ENCODE assay signal across 12 cellular contexts in genomic region chr2:221527759-221528444, GRCh38. TPM values are rescaled to one million over a fixed set of nuclear protein-coding genes. Genes with fewer than 3 reads are reported as not detected.
DNase-seq lines count a peak whose midpoint lies in the region; ATAC-seq and TF ChIP-seq lines count a peak whose summit lies in the region.
"Had no signal": no experiment of that assay in that cellular context is flagged by ENCODE, and none has a peak within 500 bp of the region (broad histone marks: within the 10 kb centered on the region; RNA-seq: fewer than 3 reads in every experiment).

No MANE protein-coding gene starts in this region.

- CTCF ChIA-PET in Calu3 (lab: Charles Lee) (no interaction called here), T-cell (lab: Charles Lee) (no interaction called here)

- no peak overlapping the region for H3K4me3 ChIP-seq in esophagus muscularis mucosa

- TF ChIP-seq POLR2A in esophagus muscularis mucosa (IDR thresholded peaks at IDR 0.05; ENCODE audit: low read depth) = no peak

- TF ChIP-seq EP300 in esophagus muscularis mucosa (IDR thresholded peaks at IDR 0.05) = no peak

- H3K27ac ChIP-seq in esophagus muscularis mucosa (replicated peaks in 1 of 4) = peak overlapping the region in 2 of 4 donors; percentile 27 to 29

- no peaks in the 10 kb centered on the region for H3K36me3 Mint-ChIP-seq in Calu3 (ENCODE audit: insufficient read depth, unreplicated experiment)
- peaks cover 14% of the 10 kb centered on the region for H3K36me3 Mint-ChIP-seq in T-cell
- no peaks in the 10 kb centered on the region for H3K36me3 Mint-ChIP-seq in neural crest cell (ENCODE audit: low read depth)

- no peaks in the 10 kb centered on the region for H3K27me3 ChIP-seq in esophagus muscularis mucosa

- whole genome bisulfite sequencing in esophagus muscularis mucosa = 66% methylated on average over 9 of the region's 9 CpGs

- peak; percentile 74 to 83 (median 78) for ATAC-seq in T-cell (replicated peaks in 1 of 4)
- ATAC-seq in activated CD4-positive, CD25-positive, alpha-beta regulatory T cell treated with anti-CD3 and anti-CD28 coated beads, Interleukin-2, amount 50 U/mL, for 24 hours = no peak

- TF ChIP-seq CTCF in Calu3 (IDR thresholded peaks at IDR 0.05; ENCODE audit: unreplicated experiment) (no peak), esophagus muscularis mucosa (IDR thresholded peaks at IDR 0.05) (no peak), neural crest cell (conservative IDR thresholded peaks at IDR 0.05) (no peak)

- peak overlapping the region; percentile 12 for H3K27ac Mint-ChIP-seq in Calu3 (ENCODE audit: unreplicated experiment)
- H3K27ac Mint-ChIP-seq in T-cell = peak overlapping the region; percentile 89 to 91
- peak overlapping the region; percentile 14 for H3K27ac Mint-ChIP-seq in neural crest cell (ENCODE audit: unreplicated experiment)

- no peak overlapping the region for H3K4me3 Mint-ChIP-seq in Calu3 (ENCODE audit: low read depth, unreplicated experiment)
- H3K4me3 Mint-ChIP-seq in T-cell = peak overlapping the region; percentile 57 to 72 (median 68)
- H3K4me3 Mint-ChIP-seq in neural crest cell = no peak overlapping the region

- DNase-seq in Calu3 (peak; percentile 30), T-cell (peak in 28 of 34 experiments; percentile 8 to 50 (median 28)), esophagus muscularis mucosa (ENCODE audit: extremely low spot score) (peak; percentile 60), neural crest cell (ENCODE audit: low read depth, low spot score) (no peak), NCI-H1092 treated with DMSO at 0.1 percent for 48 hours (lab: John Stamatoyannopoulos, UW) (no peak), AG08395 (ENCODE audit: low spot score) (no peak)
- no peak for DNase-seq in stimulated activated CD4-positive, alpha-beta T cell treated with anti-CD3 and anti-CD28 coated beads, Interleukin-2, amount 100 ng/mL, for 48 hours
- DNase-seq: DMS79, hippocampal formation, MM.1S, OCI-M1 had no signal

- intact Hi-C loops in Calu3 (cut with micrococcal nuclease; ENCODE audit: unreplicated experiment) = no loop called here
- intact Hi-C loops in esophagus muscularis mucosa (cut with DNase I) = no loop called here

- H3K27me3 Mint-ChIP-seq in Calu3 (ENCODE audit: unreplicated experiment) = no peaks in the 10 kb centered on the region
- H3K27me3 Mint-ChIP-seq in T-cell = no peaks in the 10 kb centered on the region
- no peaks in the 10 kb centered on the region for H3K27me3 Mint-ChIP-seq in neural crest cell (ENCODE audit: low read depth)

- H3K4me1 Mint-ChIP-seq in Calu3 (ENCODE audit: low read depth, unreplicated experiment) (peaks cover 22% of the 10 kb centered on the region), T-cell (peaks cover 51 to 79% (median 51%) of the 10 kb centered on the region in 3 donors), neural crest cell (peaks cover 54% of the 10 kb centered on the region)

- POLR2A ChIA-PET in T-cell (lab: Charles Lee) = no interaction called here

- peaks cover 13 to 39% (median 18%) of the 10 kb centered on the region in 4 donors for H3K4me1 ChIP-seq in esophagus muscularis mucosa

- peaks cover 0 to 3% (median 0%) of the 10 kb centered on the region in 4 donors for H3K36me3 ChIP-seq in esophagus muscularis mucosa

- no TSS peak for BruUV-seq in Calu3 (replicated peaks; lab: Mats Ljungman, UMichigan)

- no peaks in the 10 kb centered on the region for H3K9me3 Mint-ChIP-seq in Calu3 (ENCODE audit: low read depth, unreplicated experiment)
- no peaks in the 10 kb centered on the region for H3K9me3 Mint-ChIP-seq in T-cell
- no peaks in the 10 kb centered on the region for H3K9me3 Mint-ChIP-seq in neural crest cell

- no peaks in the 10 kb centered on the region for H3K9me3 ChIP-seq in esophagus muscularis mucosa

RNA-seq across cellular contexts. Expression of gene EPHA4, which starts 44.2 kb away (rescaled TPM):
- total RNA-seq in Calu3 (2022) (2.8 and 3.2 TPM in 2 replicates), T-cell (10 to 100 TPM; 47.2 to 93.9 (median 58.0) TPM), esophagus muscularis mucosa (10 to 100 TPM; 15.4 to 25.9 (median 20.2) TPM), neural crest cell (105 and 108 TPM in 2 replicates)

Comparison
In these comparisons a context has a peak if more than half of its experiments do, and no peak if none do; other contexts are left out.
1. DNase-seq: peak in Calu3 (single experiment), T-cell (28 of 34) and esophagus muscularis mucosa (single experiment); none in neural crest cell (single experiment), NCI-H1092 treated with DMSO at 0.1 percent for 48 hours (single experiment), stimulated activated CD4-positive, alpha-beta T cell treated with anti-CD3 and anti-CD28 coated beads, Interleukin-2, amount 100 ng/mL, for 48 hours (0 of 2) and AG08395 (single experiment).
2. H3K27ac Mint-ChIP-seq: peak in every context shown above with its lines; median percentile 90 in T-cell; 14 in neural crest cell; 12 in Calu3.
3. H3K4me3 Mint-ChIP-seq: peak in T-cell (3 of 3); none in Calu3 (single experiment) and neural crest cell (single experiment).
4. ATAC-seq: peak in T-cell (4 of 4); none in activated CD4-positive, CD25-positive, alpha-beta regulatory T cell treated with anti-CD3 and anti-CD28 coated beads, Interleukin-2, amount 50 U/mL, for 24 hours (0 of 2).